8 cellular contexts compared by ENCODE assay signal in the genomic region with DNA sequence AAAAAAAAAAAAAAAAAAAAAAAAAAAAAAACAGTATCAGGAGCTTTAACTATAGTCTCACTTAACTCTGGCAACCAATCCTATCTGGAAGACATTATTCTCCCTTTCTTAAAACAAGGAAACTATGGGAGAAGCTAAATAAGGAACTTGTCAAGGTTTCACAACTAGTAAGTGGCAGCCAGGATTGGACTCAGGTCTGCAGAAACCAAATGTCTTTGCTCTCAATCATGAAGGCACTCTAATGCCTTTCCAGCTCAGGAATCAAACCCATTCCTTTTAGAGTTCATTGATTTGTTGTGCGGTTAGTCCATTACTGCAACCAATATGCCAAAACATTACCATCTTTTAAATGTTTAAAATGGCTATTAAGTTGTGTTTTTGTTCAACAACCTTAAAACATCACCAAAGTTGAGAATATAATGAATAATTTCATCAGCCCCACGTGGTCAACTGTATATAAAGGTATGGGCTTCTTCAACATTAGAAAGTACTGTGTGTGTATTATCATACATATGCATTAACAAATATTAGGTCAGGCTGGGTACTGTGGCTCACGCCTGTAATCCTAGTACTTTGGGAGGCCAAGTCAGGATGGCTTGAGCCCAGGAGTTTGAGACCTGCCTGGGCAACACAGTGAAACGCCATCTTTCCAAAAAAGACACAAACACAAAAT. TPM values are rescaled to one million over a fixed set of nuclear protein-coding genes. Genes with fewer than 3 reads are reported as not detected.
A peak's percentile ranks its signal among the peaks of the same experiment; 100 is the strongest.
DNase-seq lines count a peak whose midpoint lies in the region; ATAC-seq, FAIRE-seq and TF ChIP-seq lines count a peak whose summit lies in the region.

No MANE protein-coding gene starts in this region.

- peaks cover 56% of the 10 kb centered on the region for H3K4me1 Mint-ChIP-seq in activated T-cell treated with anti-CD3 and anti-CD28 coated beads, Interleukin-2, amount 50 U/mL, for 24 hours (ENCODE audit: low read depth)
- H3K4me1 Mint-ChIP-seq in glutamatergic neuron (ENCODE audit: low read depth, unreplicated experiment), result no peaks in the 10 kb centered on the region

- FAIRE-seq in TTC549 (lab: Jason Lieb, UNC), result peak; percentile 11

- peak overlapping the region; percentile 98 for H3K4me3 Mint-ChIP-seq in activated T-cell treated with anti-CD3 and anti-CD28 coated beads, Interleukin-2, amount 50 U/mL, for 24 hours
- peak overlapping the region; percentile 97 for H3K4me3 Mint-ChIP-seq in glutamatergic neuron (ENCODE audit: unreplicated experiment)

- H3K36me3 ChIP-seq in stomach smooth muscle (ENCODE audit: control insufficient read depth in 2 of 2, insufficient read depth in 2 of 2, low read length in 2 of 2), result peaks cover 2 to 3% of the 10 kb centered on the region in 2 donors

- TF ChIP-seq CTCF in glutamatergic neuron (IDR thresholded peaks at IDR 0.05; ENCODE audit: partially characterized antibody, unreplicated experiment), result no peak

- H3K4me1 ChIP-seq in stomach smooth muscle (ENCODE audit: control insufficient read depth, insufficient read depth, low read length), result peaks cover 9% of the 10 kb centered on the region

- no peak for DNase-seq in activated T-cell treated with anti-CD3 and anti-CD28 coated beads, Interleukin-2, amount 50 U/mL, for 24 hours
- DNase-seq in activated T-cell treated with anti-CD3 and anti-CD28 coated beads, Interleukin-2, amount 50 U/mL, for 48 hours, result no peak
- DNase-seq in glutamatergic neuron (no peak), NCI-H510A (lab: John Stamatoyannopoulos, UW) (no peak)

- no peaks in the 10 kb centered on the region for H3K9me3 ChIP-seq in stomach smooth muscle (ENCODE audit: control insufficient read depth in 2 of 2, low read length in 2 of 2)

- H3K27me3 Mint-ChIP-seq in activated T-cell treated with anti-CD3 and anti-CD28 coated beads, Interleukin-2, amount 50 U/mL, for 24 hours, result no peaks in the 10 kb centered on the region
- H3K27me3 Mint-ChIP-seq in glutamatergic neuron (ENCODE audit: unreplicated experiment), result peaks cover 5% of the 10 kb centered on the region

- H3K9ac ChIP-seq in stomach smooth muscle (ENCODE audit: low read length in 2 of 2), result peak overlapping the region in 1 of 2 donors; percentile 91

- peak overlapping the region; percentile 98 for H3K27ac Mint-ChIP-seq in activated T-cell treated with anti-CD3 and anti-CD28 coated beads, Interleukin-2, amount 50 U/mL, for 24 hours
- no peak overlapping the region for H3K27ac Mint-ChIP-seq in glutamatergic neuron (ENCODE audit: unreplicated experiment)

- H3K9me3 Mint-ChIP-seq in activated T-cell treated with anti-CD3 and anti-CD28 coated beads, Interleukin-2, amount 50 U/mL, for 24 hours, result no peaks in the 10 kb centered on the region
- H3K9me3 Mint-ChIP-seq in glutamatergic neuron (ENCODE audit: unreplicated experiment), result peaks cover 6% of the 10 kb centered on the region

- H3K36me3 Mint-ChIP-seq in activated T-cell treated with anti-CD3 and anti-CD28 coated beads, Interleukin-2, amount 50 U/mL, for 24 hours (ENCODE audit: low read depth), result peaks cover 57% of the 10 kb centered on the region
- no peaks in the 10 kb centered on the region for H3K36me3 Mint-ChIP-seq in glutamatergic neuron (ENCODE audit: unreplicated experiment)

- no peaks in the 10 kb centered on the region for H3K27me3 ChIP-seq in stomach smooth muscle (ENCODE audit: control insufficient read depth in 1 of 2, insufficient read depth in 2 of 2, low read length in 2 of 2)

- peak overlapping the region; percentile 99 for H3K4me3 ChIP-seq in stomach smooth muscle (ENCODE audit: low read length in 2 of 2)

- no peak overlapping the region for H3K27ac ChIP-seq in stomach smooth muscle (ENCODE audit: low read length)

- no peak for ATAC-seq in GM18502 (IDR thresholded peaks at IDR 0.05; ENCODE audit: poor library complexity, unreplicated experiment)
- ATAC-seq in GM21723 (IDR thresholded peaks at IDR 0.05; ENCODE audit: unreplicated experiment), result no peak

RNA-seq across cellular contexts. Expression of gene EPRS1, which starts 1.5 kb away (rescaled TPM):
- total RNA-seq in glutamatergic neuron (ENCODE audit: unreplicated experiment), result 135 TPM

RNA-seq across cellular contexts. Expression of gene BPNT1, which starts 44.8 kb away (rescaled TPM):
- 26.0 TPM for total RNA-seq in glutamatergic neuron (ENCODE audit: unreplicated experiment)

RNA-seq across cellular contexts. Expression of gene IARS2, which starts 49.1 kb away (rescaled TPM):
- 35.4 TPM for total RNA-seq in glutamatergic neuron (ENCODE audit: unreplicated experiment)
